1 cellular context compared by ENCODE assay signal in the genomic region with DNA sequence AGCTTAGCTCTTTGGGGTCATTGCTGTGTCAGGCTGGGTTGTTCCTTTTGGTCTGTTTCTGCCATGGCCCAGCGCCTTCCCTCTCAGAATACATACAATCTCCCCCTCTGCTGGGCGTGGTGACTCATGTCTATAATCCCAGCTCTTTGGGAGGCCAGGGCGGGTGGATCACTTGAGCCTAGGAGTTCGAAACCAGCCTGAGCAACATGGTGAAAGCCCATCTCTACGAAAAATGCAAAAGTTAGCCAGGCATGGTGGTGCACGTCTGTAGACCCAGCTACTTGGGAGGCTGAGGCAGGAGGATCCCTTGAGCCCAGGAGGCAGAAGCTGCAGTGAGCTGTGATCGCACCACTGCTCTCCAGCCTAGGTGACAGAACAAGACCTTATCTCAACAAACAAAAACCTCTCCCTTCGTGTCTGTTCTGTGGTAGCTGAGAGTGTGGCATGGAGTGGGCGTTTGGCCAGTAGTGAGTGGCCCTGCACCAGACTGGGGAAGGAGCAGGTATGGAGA.
TF ChIP-seq lines count a peak whose summit lies in the region.

No MANE protein-coding gene starts in this region.

TF ChIP-seq in GM12878, 131 proteins besides CTCF, POLR2A, EP300 and RAD21:
- TF ChIP-seq, protein P1, sequence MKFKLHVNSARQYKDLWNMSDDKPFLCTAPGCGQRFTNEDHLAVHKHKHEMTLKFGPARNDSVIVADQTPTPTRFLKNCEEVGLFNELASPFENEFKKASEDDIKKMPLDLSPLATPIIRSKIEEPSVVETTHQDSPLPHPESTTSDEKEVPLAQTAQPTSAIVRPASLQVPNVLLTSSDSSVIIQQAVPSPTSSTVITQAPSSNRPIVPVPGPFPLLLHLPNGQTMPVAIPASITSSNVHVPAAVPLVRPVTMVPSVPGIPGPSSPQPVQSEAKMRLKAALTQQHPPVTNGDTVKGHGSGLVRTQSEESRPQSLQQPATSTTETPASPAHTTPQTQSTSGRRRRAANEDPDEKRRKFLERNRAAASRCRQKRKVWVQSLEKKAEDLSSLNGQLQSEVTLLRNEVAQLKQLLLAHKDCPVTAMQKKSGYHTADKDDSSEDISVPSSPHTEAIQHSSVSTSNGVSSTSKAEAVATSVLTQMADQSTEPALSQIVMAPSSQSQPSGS (IDR thresholded peaks at IDR 0.05; ENCODE audit: low read length) = no peak
- no peak for TF ChIP-seq RB1 (IDR thresholded peaks at IDR 0.05; ENCODE audit: borderline replicate concordance)
- no peak for TF ChIP-seq SUPT20H (IDR thresholded peaks at IDR 0.05; ENCODE audit: borderline replicate concordance, control insufficient read depth, low read depth, low read length)
- TF ChIP-seq TAF1 (IDR thresholded peaks at IDR 0.05; ENCODE audit: borderline replicate concordance, low read depth, low read length) = no peak
- TF ChIP-seq, protein P2, sequence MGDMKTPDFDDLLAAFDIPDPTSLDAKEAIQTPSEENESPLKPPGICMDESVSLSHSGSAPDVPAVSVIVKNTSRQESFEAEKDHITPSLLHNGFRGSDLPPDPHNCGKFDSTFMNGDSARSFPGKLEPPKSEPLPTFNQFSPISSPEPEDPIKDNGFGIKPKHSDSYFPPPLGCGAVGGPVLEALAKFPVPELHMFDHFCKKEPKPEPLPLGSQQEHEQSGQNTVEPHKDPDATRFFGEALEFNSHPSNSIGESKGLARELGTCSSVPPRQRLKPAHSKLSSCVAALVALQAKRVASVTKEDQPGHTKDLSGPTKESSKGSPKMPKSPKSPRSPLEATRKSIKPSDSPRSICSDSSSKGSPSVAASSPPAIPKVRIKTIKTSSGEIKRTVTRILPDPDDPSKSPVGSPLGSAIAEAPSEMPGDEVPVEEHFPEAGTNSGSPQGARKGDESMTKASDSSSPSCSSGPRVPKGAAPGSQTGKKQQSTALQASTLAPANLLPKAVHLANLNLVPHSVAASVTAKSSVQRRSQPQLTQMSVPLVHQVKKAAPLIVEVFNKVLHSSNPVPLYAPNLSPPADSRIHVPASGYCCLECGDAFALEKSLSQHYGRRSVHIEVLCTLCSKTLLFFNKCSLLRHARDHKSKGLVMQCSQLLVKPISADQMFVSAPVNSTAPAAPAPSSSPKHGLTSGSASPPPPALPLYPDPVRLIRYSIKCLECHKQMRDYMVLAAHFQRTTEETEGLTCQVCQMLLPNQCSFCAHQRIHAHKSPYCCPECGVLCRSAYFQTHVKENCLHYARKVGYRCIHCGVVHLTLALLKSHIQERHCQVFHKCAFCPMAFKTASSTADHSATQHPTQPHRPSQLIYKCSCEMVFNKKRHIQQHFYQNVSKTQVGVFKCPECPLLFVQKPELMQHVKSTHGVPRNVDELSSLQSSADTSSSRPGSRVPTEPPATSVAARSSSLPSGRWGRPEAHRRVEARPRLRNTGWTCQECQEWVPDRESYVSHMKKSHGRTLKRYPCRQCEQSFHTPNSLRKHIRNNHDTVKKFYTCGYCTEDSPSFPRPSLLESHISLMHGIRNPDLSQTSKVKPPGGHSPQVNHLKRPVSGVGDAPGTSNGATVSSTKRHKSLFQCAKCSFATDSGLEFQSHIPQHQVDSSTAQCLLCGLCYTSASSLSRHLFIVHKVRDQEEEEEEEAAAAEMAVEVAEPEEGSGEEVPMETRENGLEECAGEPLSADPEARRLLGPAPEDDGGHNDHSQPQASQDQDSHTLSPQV (IDR thresholded peaks at IDR 0.05) = 0 out of 2 replicates have a peak, but pooled peaks have one; percentile 26
- TF ChIP-seq NFYA (IDR thresholded peaks at IDR 0.05; ENCODE audit: borderline replicate concordance, low read depth, low read length) = no peak
- TF ChIP-seq HDAC2 (IDR thresholded peaks at IDR 0.05) = no peak
- TF ChIP-seq NR2C2 (IDR thresholded peaks at IDR 0.05; ENCODE audit: borderline replicate concordance, control insufficient read depth, insufficient read length, low read depth) = no peak
- TF ChIP-seq MTA2 (IDR thresholded peaks at IDR 0.05; ENCODE audit: low read depth) = no peak
- no peak for TF ChIP-seq RELA (IDR thresholded peaks at IDR 0.05; ENCODE audit: borderline replicate concordance, partially characterized antibody)
- no peak for TF ChIP-seq MYC (IDR thresholded peaks at IDR 0.05; ENCODE audit: insufficient read depth, insufficient read length, insufficient replicate concordance, low read length, severe bottlenecking)
- peak in 1 of 2 experiments; percentile 56; a peak in 2 of 3 replicates for TF ChIP-seq EGR1 (IDR thresholded peaks at IDR 0.05; ENCODE audit: borderline replicate concordance in 1 of 2, low read depth in 2 of 2, low read length in 2 of 2)
- TF ChIP-seq, protein P3, sequence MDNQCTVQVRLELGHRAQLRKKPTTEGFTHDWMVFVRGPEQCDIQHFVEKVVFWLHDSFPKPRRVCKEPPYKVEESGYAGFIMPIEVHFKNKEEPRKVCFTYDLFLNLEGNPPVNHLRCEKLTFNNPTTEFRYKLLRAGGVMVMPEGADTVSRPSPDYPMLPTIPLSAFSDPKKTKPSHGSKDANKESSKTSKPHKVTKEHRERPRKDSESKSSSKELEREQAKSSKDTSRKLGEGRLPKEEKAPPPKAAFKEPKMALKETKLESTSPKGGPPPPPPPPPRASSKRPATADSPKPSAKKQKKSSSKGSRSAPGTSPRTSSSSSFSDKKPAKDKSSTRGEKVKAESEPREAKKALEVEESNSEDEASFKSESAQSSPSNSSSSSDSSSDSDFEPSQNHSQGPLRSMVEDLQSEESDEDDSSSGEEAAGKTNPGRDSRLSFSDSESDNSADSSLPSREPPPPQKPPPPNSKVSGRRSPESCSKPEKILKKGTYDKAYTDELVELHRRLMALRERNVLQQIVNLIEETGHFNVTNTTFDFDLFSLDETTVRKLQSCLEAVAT (IDR thresholded peaks at IDR 0.05) = peak; percentile 13; the same call in 1 of the 2 replicates
- TF ChIP-seq TCF12 (IDR thresholded peaks at IDR 0.05; ENCODE audit: low read depth, low read length) = no peak
- no peak for TF ChIP-seq SIN3A (IDR thresholded peaks at IDR 0.05; ENCODE audit: low read depth, low read length)
- TF ChIP-seq, protein P4, sequence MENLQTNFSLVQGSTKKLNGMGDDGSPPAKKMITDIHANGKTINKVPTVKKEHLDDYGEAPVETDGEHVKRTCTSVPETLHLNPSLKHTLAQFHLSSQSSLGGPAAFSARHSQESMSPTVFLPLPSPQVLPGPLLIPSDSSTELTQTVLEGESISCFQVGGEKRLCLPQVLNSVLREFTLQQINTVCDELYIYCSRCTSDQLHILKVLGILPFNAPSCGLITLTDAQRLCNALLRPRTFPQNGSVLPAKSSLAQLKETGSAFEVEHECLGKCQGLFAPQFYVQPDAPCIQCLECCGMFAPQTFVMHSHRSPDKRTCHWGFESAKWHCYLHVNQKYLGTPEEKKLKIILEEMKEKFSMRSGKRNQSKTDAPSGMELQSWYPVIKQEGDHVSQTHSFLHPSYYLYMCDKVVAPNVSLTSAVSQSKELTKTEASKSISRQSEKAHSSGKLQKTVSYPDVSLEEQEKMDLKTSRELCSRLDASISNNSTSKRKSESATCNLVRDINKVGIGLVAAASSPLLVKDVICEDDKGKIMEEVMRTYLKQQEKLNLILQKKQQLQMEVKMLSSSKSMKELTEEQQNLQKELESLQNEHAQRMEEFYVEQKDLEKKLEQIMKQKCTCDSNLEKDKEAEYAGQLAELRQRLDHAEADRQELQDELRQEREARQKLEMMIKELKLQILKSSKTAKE (IDR thresholded peaks at IDR 0.05; ENCODE audit: low read depth, poor library complexity, severe bottlenecking) = no peak
- TF ChIP-seq, protein P5, sequence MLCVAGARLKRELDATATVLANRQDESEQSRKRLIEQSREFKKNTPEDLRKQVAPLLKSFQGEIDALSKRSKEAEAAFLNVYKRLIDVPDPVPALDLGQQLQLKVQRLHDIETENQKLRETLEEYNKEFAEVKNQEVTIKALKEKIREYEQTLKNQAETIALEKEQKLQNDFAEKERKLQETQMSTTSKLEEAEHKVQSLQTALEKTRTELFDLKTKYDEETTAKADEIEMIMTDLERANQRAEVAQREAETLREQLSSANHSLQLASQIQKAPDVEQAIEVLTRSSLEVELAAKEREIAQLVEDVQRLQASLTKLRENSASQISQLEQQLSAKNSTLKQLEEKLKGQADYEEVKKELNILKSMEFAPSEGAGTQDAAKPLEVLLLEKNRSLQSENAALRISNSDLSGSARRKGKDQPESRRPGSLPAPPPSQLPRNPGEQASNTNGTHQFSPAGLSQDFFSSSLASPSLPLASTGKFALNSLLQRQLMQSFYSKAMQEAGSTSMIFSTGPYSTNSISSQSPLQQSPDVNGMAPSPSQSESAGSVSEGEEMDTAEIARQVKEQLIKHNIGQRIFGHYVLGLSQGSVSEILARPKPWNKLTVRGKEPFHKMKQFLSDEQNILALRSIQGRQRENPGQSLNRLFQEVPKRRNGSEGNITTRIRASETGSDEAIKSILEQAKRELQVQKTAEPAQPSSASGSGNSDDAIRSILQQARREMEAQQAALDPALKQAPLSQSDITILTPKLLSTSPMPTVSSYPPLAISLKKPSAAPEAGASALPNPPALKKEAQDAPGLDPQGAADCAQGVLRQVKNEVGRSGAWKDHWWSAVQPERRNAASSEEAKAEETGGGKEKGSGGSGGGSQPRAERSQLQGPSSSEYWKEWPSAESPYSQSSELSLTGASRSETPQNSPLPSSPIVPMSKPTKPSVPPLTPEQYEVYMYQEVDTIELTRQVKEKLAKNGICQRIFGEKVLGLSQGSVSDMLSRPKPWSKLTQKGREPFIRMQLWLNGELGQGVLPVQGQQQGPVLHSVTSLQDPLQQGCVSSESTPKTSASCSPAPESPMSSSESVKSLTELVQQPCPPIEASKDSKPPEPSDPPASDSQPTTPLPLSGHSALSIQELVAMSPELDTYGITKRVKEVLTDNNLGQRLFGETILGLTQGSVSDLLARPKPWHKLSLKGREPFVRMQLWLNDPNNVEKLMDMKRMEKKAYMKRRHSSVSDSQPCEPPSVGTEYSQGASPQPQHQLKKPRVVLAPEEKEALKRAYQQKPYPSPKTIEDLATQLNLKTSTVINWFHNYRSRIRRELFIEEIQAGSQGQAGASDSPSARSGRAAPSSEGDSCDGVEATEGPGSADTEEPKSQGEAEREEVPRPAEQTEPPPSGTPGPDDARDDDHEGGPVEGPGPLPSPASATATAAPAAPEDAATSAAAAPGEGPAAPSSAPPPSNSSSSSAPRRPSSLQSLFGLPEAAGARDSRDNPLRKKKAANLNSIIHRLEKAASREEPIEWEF (IDR thresholded peaks at IDR 0.05; ENCODE audit: insufficient replicate concordance, low read depth, low read length) = no peak
- TF ChIP-seq SMARCA5 (IDR thresholded peaks at IDR 0.05) = peak; percentile 18; the same call in 1 of the 2 replicates
- TF ChIP-seq LARP7 (IDR thresholded peaks at IDR 0.05) = no peak
- no peak for TF ChIP-seq MXI1 (IDR thresholded peaks at IDR 0.05; ENCODE audit: low read depth, low read length)
- TF ChIP-seq YBX1 (IDR thresholded peaks at IDR 0.05) = no peak
- TF ChIP-seq YY1 (IDR thresholded peaks at IDR 0.05; ENCODE audit: low read depth, low read length) = peak; percentile 32; the same call in 1 of the 2 replicates
- no peak for TF ChIP-seq CREM (IDR thresholded peaks at IDR 0.05; ENCODE audit: low read depth)
